Comparison of ENCODE assay signal across 28 cellular contexts in the genomic region with DNA sequence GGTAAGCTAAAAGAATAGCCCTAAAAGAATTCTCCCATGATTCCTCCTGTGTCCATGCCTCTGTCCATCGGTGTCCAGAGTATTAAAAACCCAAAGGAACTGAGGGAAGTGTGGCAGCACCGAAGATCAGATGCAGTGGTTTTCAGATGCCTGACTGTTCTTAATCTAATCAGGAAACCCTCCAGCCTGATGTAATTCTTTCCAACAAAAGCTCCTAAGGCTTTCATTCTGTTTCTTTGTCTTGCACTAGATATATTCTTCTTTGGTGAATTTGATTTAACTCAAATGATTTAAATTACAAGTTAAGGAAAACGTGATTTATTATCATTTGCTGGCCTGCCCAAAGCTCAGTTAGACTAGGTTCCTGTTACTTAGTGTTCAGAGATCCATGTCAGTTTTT.
"Had no signal": no experiment of that assay in that cellular context is flagged by ENCODE, and none has a peak within 500 bp of the region (broad histone marks: within the 10 kb centered on the region; RNA-seq: fewer than 3 reads in every experiment).

No MANE protein-coding gene starts in this region.

- H3K9me3 Mint-ChIP-seq: activated B cell treated with CpG ODN at 0.5 μM for 24 hours; activated CD4-positive, alpha-beta T cell treated with anti-CD3 and anti-CD28 coated beads, Interleukin-2, amount 10 ng/mL, durations not matched to agents 24 days and 14 days; activated naive CD4-positive, alpha-beta T cell treated with anti-CD3 and anti-CD28 coated beads, Interleukin-2, amount 50 U/mL, for 72 hours; activated naive CD8-positive, alpha-beta T cell treated with anti-CD3 and anti-CD28 coated beads, Interleukin-2, amount 50 U/mL, for 24 hours; activated T-cell treated with anti-CD3 and anti-CD28 coated beads, Interleukin-2, amount 50 U/mL, for 4 hours; central memory CD8-positive, alpha-beta T cell; T-cell had no signal

- H3K9me3 ChIP-seq: Peyer's patch, SJSA1 had no signal

- H3K27me3 Mint-ChIP-seq: activated B cell treated with CpG ODN at 0.5 μM for 24 hours; activated CD4-positive, alpha-beta T cell treated with anti-CD3 and anti-CD28 coated beads, Interleukin-2, amount 10 ng/mL, durations not matched to agents 24 days and 14 days; activated naive CD8-positive, alpha-beta T cell treated with anti-CD3 and anti-CD28 coated beads, Interleukin-2, amount 50 U/mL, for 24 hours; brain; central memory CD8-positive, alpha-beta T cell; T-cell had no signal

- H3K27me3 ChIP-seq: Peyer's patch, SJSA1 had no signal

- H3K4me1 ChIP-seq: Peyer's patch had no signal

- H3K4me1 Mint-ChIP-seq: activated naive CD8-positive, alpha-beta T cell treated with anti-CD3 and anti-CD28 coated beads, Interleukin-2, amount 50 U/mL, for 24 hours; brain; central memory CD8-positive, alpha-beta T cell; T-cell had no signal

- DNase-seq: activated B cell treated with CpG ODN at 0.5 μM for 24 hours; activated CD4-positive, alpha-beta T cell treated with anti-CD3 and anti-CD28 coated beads for 1 hour; activated CD4-positive, alpha-beta T cell treated with anti-CD3 and anti-CD28 coated beads, Interleukin-2, amount 10 ng/mL, durations not matched to agents 24 days and 14 days; activated CD4-positive, alpha-beta T cell treated with anti-CD3 and anti-CD28 coated beads, Interleukin-2, amount 50 U/mL, for 48 hours; activated CD8-positive, alpha-beta memory T cell treated with anti-CD3 and anti-CD28 coated beads for 24 hours; activated effector memory CD4-positive, alpha-beta T cell treated with anti-CD3 and anti-CD28 coated beads, Interleukin-2, amount 50 U/mL, for 16 hours; activated naive CD4-positive, alpha-beta T cell treated with Interleukin-2 at 50 U/mL for 16 hours; activated naive CD8-positive, alpha-beta T cell treated with anti-CD3 and anti-CD28 coated beads, Interleukin-2, amount 50 U/mL, for 24 hours; activated T-cell treated with anti-CD3 and anti-CD28 coated beads, Interleukin-2, amount 50 U/mL, for 4 hours; amygdala; Kasumi-1; KBM-7; NCI-H1105 treated with DMSO at 0.1 percent for 48 hours; NCI-H146; NCI-H2029 treated with DMSO at 0.1 percent for 48 hours; NCI-H345; NCI-H510A treated with DMSO at 0.1 percent for 48 hours; NCI-H69; Peyer's patch; SHP77; T-cell; T-helper 2 cell; T1000 had no signal

- H3K27ac Mint-ChIP-seq: activated B cell treated with CpG ODN at 0.5 μM for 24 hours; activated CD4-positive, alpha-beta T cell treated with anti-CD3 and anti-CD28 coated beads, Interleukin-2, amount 10 ng/mL, durations not matched to agents 24 days and 14 days; activated naive CD4-positive, alpha-beta T cell treated with anti-CD3 and anti-CD28 coated beads, Interleukin-2, amount 50 U/mL, for 72 hours; activated naive CD8-positive, alpha-beta T cell treated with anti-CD3 and anti-CD28 coated beads, Interleukin-2, amount 50 U/mL, for 24 hours; T-cell had no signal

- ATAC-seq: activated naive CD4-positive, alpha-beta T cell treated with anti-CD3 and anti-CD28 coated beads, Interleukin-2, amount 50 U/mL, for 72 hours; activated naive CD8-positive, alpha-beta T cell treated with anti-CD3 and anti-CD28 coated beads, Interleukin-2, amount 50 U/mL, for 24 hours; activated T-cell treated with anti-CD3 and anti-CD28 coated beads, Interleukin-2, amount 50 U/mL, for 4 hours; T-cell had no signal

- H3K27ac ChIP-seq: Peyer's patch, RWPE1, SJSA1 had no signal

- H3K4me3 Mint-ChIP-seq: activated B cell treated with CpG ODN at 0.5 μM for 24 hours; activated CD4-positive, alpha-beta T cell treated with anti-CD3 and anti-CD28 coated beads, Interleukin-2, amount 10 ng/mL, durations not matched to agents 24 days and 14 days; activated naive CD8-positive, alpha-beta T cell treated with anti-CD3 and anti-CD28 coated beads, Interleukin-2, amount 50 U/mL, for 24 hours; activated T-cell treated with anti-CD3 and anti-CD28 coated beads, Interleukin-2, amount 50 U/mL, for 4 hours; brain; central memory CD8-positive, alpha-beta T cell; T-cell had no signal

- H3K36me3 Mint-ChIP-seq: brain had no signal
